ENCODE assay signal across 33 cellular contexts in the genomic region with DNA sequence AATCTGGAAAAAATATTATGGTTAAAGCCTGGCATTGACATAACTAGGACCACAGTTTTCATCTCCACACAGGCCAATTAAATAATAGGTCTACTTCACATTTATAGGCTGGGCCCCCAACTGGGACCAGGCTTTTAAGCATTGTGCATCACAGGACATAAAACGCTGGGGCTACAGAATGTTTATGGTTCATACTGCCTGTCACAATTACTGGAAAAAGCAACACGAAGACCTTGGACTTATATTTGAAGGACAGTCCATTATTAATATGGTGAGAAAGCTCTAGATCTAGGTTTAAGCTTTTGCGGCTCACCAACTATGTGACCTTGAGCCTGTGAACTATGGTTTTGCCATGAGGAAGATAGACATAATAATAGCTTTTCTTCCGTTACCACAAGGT.
"Had no signal": no experiment of that assay in that cellular context is flagged by ENCODE, and none has a peak within 500 bp of the region (broad histone marks: within the 10 kb centered on the region; RNA-seq: fewer than 3 reads in every experiment).

No MANE protein-coding gene starts in this region.

- H3K9me3 Mint-ChIP-seq: activated CD4-positive, alpha-beta memory T cell treated with anti-CD3 and anti-CD28 coated beads, Interleukin-2, amount 10 ng/mL, durations not matched to agents 7 days and 5 days; activated naive CD8-positive, alpha-beta T cell treated with anti-CD3 and anti-CD28 coated beads for 36 hours; central memory CD8-positive, alpha-beta T cell; T-helper 1 cell treated with Interleukin-12 subunit alpha and Interleukin-12 subunit beta and Interleukin-4 antibody, amounts not matched to agents 30 μg/mL and 1 μg/mL, for 36 hours; T-helper 2 cell treated with Interferon-gamma antibody and Interleukin-4, amounts not matched to agents 5 μg/mL and 100 μg/mL, for 36 hours had no signal

- H3K36me3 Mint-ChIP-seq: activated CD8-positive, alpha-beta memory T cell treated with anti-CD3 and anti-CD28 coated beads, Interleukin-2, amount 10 ng/mL, durations not matched to agents 7 days and 5 days; activated naive CD8-positive, alpha-beta T cell treated with anti-CD3 and anti-CD28 coated beads for 36 hours had no signal

- H3K4me3 ChIP-seq: Peyer's patch, SJSA1 had no signal

- H3K4me1 Mint-ChIP-seq: activated CD4-positive, alpha-beta memory T cell treated with anti-CD3 and anti-CD28 coated beads, Interleukin-2, amount 10 ng/mL, durations not matched to agents 7 days and 5 days; activated CD4-positive, alpha-beta T cell treated with anti-CD3 and anti-CD28 coated beads for 36 hours; activated CD8-positive, alpha-beta memory T cell treated with anti-CD3 and anti-CD28 coated beads, Interleukin-2, amount 10 ng/mL, durations not matched to agents 7 days and 5 days; activated naive CD8-positive, alpha-beta T cell treated with anti-CD3 and anti-CD28 coated beads for 36 hours; central memory CD8-positive, alpha-beta T cell had no signal

- H3K4me1 ChIP-seq: Peyer's patch, SJSA1 had no signal

- H3K27ac Mint-ChIP-seq: activated CD4-positive, alpha-beta memory T cell treated with anti-CD3 and anti-CD28 coated beads, Interleukin-2, amount 10 ng/mL, durations not matched to agents 7 days and 5 days; activated CD4-positive, alpha-beta T cell treated with anti-CD3 and anti-CD28 coated beads for 36 hours; activated CD8-positive, alpha-beta memory T cell treated with anti-CD3 and anti-CD28 coated beads, Interleukin-2, amount 10 ng/mL, durations not matched to agents 7 days and 5 days; activated naive CD8-positive, alpha-beta T cell treated with anti-CD3 and anti-CD28 coated beads for 36 hours; T-helper 1 cell treated with Interleukin-12 subunit alpha and Interleukin-12 subunit beta and Interleukin-4 antibody, amounts not matched to agents 30 μg/mL and 1 μg/mL, for 36 hours; T-helper 2 cell treated with Interferon-gamma antibody and Interleukin-4, amounts not matched to agents 5 μg/mL and 100 μg/mL, for 36 hours had no signal

- H3K27me3 ChIP-seq: brain microvascular endothelial cell, Peyer's patch, SJSA1 had no signal

- DNase-seq: activated CD4-positive, alpha-beta memory T cell treated with anti-CD3 and anti-CD28 coated beads, Interleukin-2, amount 10 ng/mL, durations not matched to agents 7 days and 5 days; activated CD4-positive, alpha-beta T cell treated with anti-CD3 and anti-CD28 coated beads for 36 hours; activated CD8-positive, alpha-beta memory T cell treated with anti-CD3 and anti-CD28 coated beads for 24 hours; activated CD8-positive, alpha-beta memory T cell treated with anti-CD3 and anti-CD28 coated beads, Interleukin-2, amount 10 ng/mL, durations not matched to agents 7 days and 5 days; activated CD8-positive, alpha-beta memory T cell treated with anti-CD3 and anti-CD28 coated beads, Interleukin-2, amount 50 U/mL, for 48 hours; activated effector memory CD4-positive, alpha-beta T cell treated with Interleukin-2 at 50 U/mL for 16 hours; activated naive CD4-positive, alpha-beta T cell; activated naive CD4-positive, alpha-beta T cell treated with anti-CD3 and anti-CD28 coated beads, Interleukin-2, amount 50 U/mL, for 16 hours; activated naive CD8-positive, alpha-beta T cell treated with anti-CD3 and anti-CD28 coated beads for 36 hours; activated T-cell treated with anti-CD3 and anti-CD28 coated beads, Interleukin-2, amount 50 U/mL, for 48 hours; amniotic stem cell; aorta; brain microvascular endothelial cell; NCI-H1092 treated with DMSO at 0.1 percent for 48 hours; NCI-H1436; NCI-H1694; NCI-H1930; NCI-H2081 treated with DMSO at 0.1 percent for 48 hours; NCI-H2171; NCI-H226; NCI-H446 treated with DMSO at 0.1 percent for 48 hours; NCI-H69; NK-92 treated with Interleukin-12 subunit alpha and Interleukin-12 subunit beta, amount 100 ng/mL, for 24 hours; PC-3; Peyer's patch; RPMI8226; SHP77 treated with DMSO at 0.1 percent for 48 hours; SK-N-SH had no signal

- H3K27ac ChIP-seq: brain microvascular endothelial cell, KMS-11, Peyer's patch, SJSA1 had no signal

- H3K4me2 ChIP-seq: KMS-11, SK-N-SH had no signal

- H3K36me3 ChIP-seq: brain microvascular endothelial cell, Peyer's patch, SJSA1 had no signal

- H3K9me3 ChIP-seq: Peyer's patch, SJSA1, SK-N-SH had no signal

- H3K4me3 Mint-ChIP-seq: activated CD4-positive, alpha-beta memory T cell treated with anti-CD3 and anti-CD28 coated beads, Interleukin-2, amount 10 ng/mL, durations not matched to agents 7 days and 5 days; activated CD4-positive, alpha-beta T cell treated with anti-CD3 and anti-CD28 coated beads for 36 hours; activated CD8-positive, alpha-beta memory T cell treated with anti-CD3 and anti-CD28 coated beads, Interleukin-2, amount 10 ng/mL, durations not matched to agents 7 days and 5 days; activated naive CD8-positive, alpha-beta T cell treated with anti-CD3 and anti-CD28 coated beads for 36 hours; central memory CD8-positive, alpha-beta T cell; T-helper 1 cell treated with Interleukin-12 subunit alpha and Interleukin-12 subunit beta and Interleukin-4 antibody, amounts not matched to agents 30 μg/mL and 1 μg/mL, for 36 hours; T-helper 2 cell treated with Interferon-gamma antibody and Interleukin-4, amounts not matched to agents 5 μg/mL and 100 μg/mL, for 36 hours had no signal

- H3K9ac ChIP-seq: KMS-11, SK-N-SH had no signal

- H3K27me3 Mint-ChIP-seq: activated CD4-positive, alpha-beta memory T cell treated with anti-CD3 and anti-CD28 coated beads, Interleukin-2, amount 10 ng/mL, durations not matched to agents 7 days and 5 days; activated CD8-positive, alpha-beta memory T cell treated with anti-CD3 and anti-CD28 coated beads, Interleukin-2, amount 10 ng/mL, durations not matched to agents 7 days and 5 days had no signal

- H3K9me2 ChIP-seq: SK-N-SH had no signal
